Comparison of ENCODE assay signal across 1 cellular context in genomic region chr5:111928501-111928900, GRCh38.
TF ChIP-seq lines count a peak whose summit lies in the region.

No MANE protein-coding gene starts in this region.

TF ChIP-seq in SK-N-SH, 30 proteins besides CTCF, POLR2A, EP300 and RAD21 (continued from another document):
- TF ChIP-seq TAF1 (IDR thresholded peaks at IDR 0.05; ENCODE audit: borderline replicate concordance, low read depth, low read length) (no peak), GABPA (IDR thresholded peaks at IDR 0.05; ENCODE audit: low read depth) (no peak), ELF1 (IDR thresholded peaks at IDR 0.05) (no peak), POLR2AphosphoS5 (IDR thresholded peaks at IDR 0.05; ENCODE audit: low read depth, low read length) (no peak), JUND (IDR thresholded peaks at IDR 0.05) (no peak), USF1 (IDR thresholded peaks at IDR 0.05; ENCODE audit: borderline replicate concordance, low read depth) (no peak), TCF12 (IDR thresholded peaks at IDR 0.05) (no peak), FOSL2 (IDR thresholded peaks at IDR 0.05; ENCODE audit: borderline replicate concordance, low read depth) (no peak)
- TF ChIP-seq, protein P1, sequence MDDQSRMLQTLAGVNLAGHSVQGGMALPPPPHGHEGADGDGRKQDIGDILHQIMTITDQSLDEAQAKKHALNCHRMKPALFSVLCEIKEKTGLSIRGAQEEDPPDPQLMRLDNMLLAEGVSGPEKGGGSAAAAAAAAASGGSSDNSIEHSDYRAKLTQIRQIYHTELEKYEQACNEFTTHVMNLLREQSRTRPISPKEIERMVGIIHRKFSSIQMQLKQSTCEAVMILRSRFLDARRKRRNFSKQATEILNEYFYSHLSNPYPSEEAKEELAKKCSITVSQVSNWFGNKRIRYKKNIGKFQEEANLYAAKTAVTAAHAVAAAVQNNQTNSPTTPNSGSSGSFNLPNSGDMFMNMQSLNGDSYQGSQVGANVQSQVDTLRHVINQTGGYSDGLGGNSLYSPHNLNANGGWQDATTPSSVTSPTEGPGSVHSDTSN (IDR thresholded peaks at IDR 0.05): no peak
